8 cellular contexts compared by ENCODE assay signal in the genomic region with DNA sequence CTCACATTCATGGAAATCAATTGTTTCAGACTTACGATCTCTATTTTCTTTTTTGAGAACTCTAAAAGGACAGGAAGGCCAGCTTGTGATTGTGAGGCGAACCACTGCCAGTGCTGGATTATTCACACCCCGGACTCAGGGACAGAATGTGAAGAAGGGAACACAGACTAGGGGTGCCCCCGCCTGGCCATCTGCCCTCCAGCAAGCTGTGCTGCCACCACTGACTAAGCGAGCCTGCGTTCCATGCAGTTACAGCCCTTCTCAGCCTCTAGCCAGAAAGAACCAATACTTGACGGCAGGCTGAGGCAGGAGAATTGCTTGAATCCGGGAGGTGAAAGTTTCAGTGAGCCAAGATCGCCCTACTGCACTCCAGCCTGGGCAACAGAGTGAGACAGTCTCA. TPM values are rescaled to one million over a fixed set of nuclear protein-coding genes. Genes with fewer than 3 reads are reported as not detected.
A peak's percentile ranks its signal among the peaks of the same experiment; 100 is the strongest.
DNase-seq lines count a peak whose midpoint lies in the region; ATAC-seq and TF ChIP-seq lines count a peak whose summit lies in the region.

No MANE protein-coding gene starts in this region.

- 0 out of 2 replicates have a peak, but pooled peaks cover 2% of the 10 kb centered on the region for H4K20me1 ChIP-seq in DOHH2 (ENCODE audit: control insufficient read depth, insufficient read depth, low read depth, low read length)

- ATAC-seq in activated T-helper 17 cell treated with anti-CD3 and anti-CD28 coated beads, Interleukin-2, amount 50 U/mL, for 72 hours (replicated peaks), result no peak
- ATAC-seq in left lobe of liver, result peak; percentile 26
- no peak for ATAC-seq in GM18909 (IDR thresholded peaks at IDR 0.05; ENCODE audit: poor library complexity, unreplicated experiment)
- ATAC-seq in GM18873 (IDR thresholded peaks at IDR 0.05; ENCODE audit: low FRiP score, unreplicated experiment), result no peak

- TF ChIP-seq CTCF in DOHH2 (IDR thresholded peaks at IDR 0.05; ENCODE audit: low read depth, low read length, poor library complexity, severe bottlenecking), result peak; percentile 55

- H3K9me3 ChIP-seq in DOHH2 (ENCODE audit: control insufficient read depth, insufficient read depth, low read length), result no peaks in the 10 kb centered on the region

- no peaks in the 10 kb centered on the region for H3K27me3 Mint-ChIP-seq in activated T-helper 17 cell treated with anti-CD3 and anti-CD28 coated beads, Interleukin-2, amount 50 U/mL, for 72 hours

- H3K79me2 ChIP-seq in DOHH2 (ENCODE audit: control insufficient read depth, low read length), result peaks cover 22% of the 10 kb centered on the region

- no peaks in the 10 kb centered on the region for H3K9me3 Mint-ChIP-seq in activated T-helper 17 cell treated with anti-CD3 and anti-CD28 coated beads, Interleukin-2, amount 50 U/mL, for 72 hours

- H3K9me2 ChIP-seq in DOHH2 (replicated peaks; ENCODE audit: control insufficient read depth, low read length), result no peaks in the 10 kb centered on the region

- peaks cover 17% of the 10 kb centered on the region for H3K36me3 Mint-ChIP-seq in activated T-helper 17 cell treated with anti-CD3 and anti-CD28 coated beads, Interleukin-2, amount 50 U/mL, for 72 hours (ENCODE audit: low read depth)

- POLR2A ChIA-PET in HEK293T (lab: Yijun Ruan, JAX), result interaction anchor here (1.5 kb wide), 2 partner anchors 10 to 41 kb away, joined by 3 to 4 read pairs; a partner anchor contains a TSS

- H3K4me1 Mint-ChIP-seq in activated T-helper 17 cell treated with anti-CD3 and anti-CD28 coated beads, Interleukin-2, amount 50 U/mL, for 72 hours, result peaks cover 8% of the 10 kb centered on the region

- no peak overlapping the region for H3K27ac ChIP-seq in DOHH2 (ENCODE audit: low read depth, low read length)

- H3K4me3 ChIP-seq in DOHH2 (ENCODE audit: low read length), result no peak overlapping the region

- H3K27ac Mint-ChIP-seq in activated T-helper 17 cell treated with anti-CD3 and anti-CD28 coated beads, Interleukin-2, amount 50 U/mL, for 72 hours, result peak overlapping the region; percentile 67

- H3K4me1 ChIP-seq in DOHH2 (ENCODE audit: control insufficient read depth, low read length), result peaks cover 21% of the 10 kb centered on the region

- H3K4me2 ChIP-seq in DOHH2 (ENCODE audit: low read length), result no peak overlapping the region

- CTCF ChIA-PET in HEK293T (lab: Yijun Ruan, JAX), result interaction anchor here (0.7 kb wide), 1 partner anchor 50 kb away, joined by 3 read pairs; no protein-coding TSS in a partner anchor

- H3F3A ChIP-seq in DOHH2 (ENCODE audit: control insufficient read depth, insufficient read depth), result peaks cover 10% of the 10 kb centered on the region; the same call in 1 of the 2 replicates

- peak overlapping the region; percentile 47 for H3K4me3 Mint-ChIP-seq in activated T-helper 17 cell treated with anti-CD3 and anti-CD28 coated beads, Interleukin-2, amount 50 U/mL, for 72 hours

- H3K36me3 ChIP-seq in DOHH2 (ENCODE audit: control insufficient read depth, low read length), result no peaks in the 10 kb centered on the region

- peak in 72 of 76 experiments; percentile 59 to 91 (median 79) for DNase-seq in HUDEP-2 (lab: John Stamatoyannopoulos, UW; ENCODE audit: unreplicated experiment in 76 of 76)
- DNase-seq in left lobe of liver (ENCODE audit: low spot score), result no peak
- no peak for DNase-seq in NCI-H510A treated with DMSO at 0.1 percent for 48 hours (lab: John Stamatoyannopoulos, UW)
- no peak for DNase-seq in HEK293T (ENCODE audit: extremely low spot score)

- H3K27me3 ChIP-seq in DOHH2 (ENCODE audit: control insufficient read depth, low read length), result no peaks in the 10 kb centered on the region

TF ChIP-seq in HEK293T, 16 proteins besides CTCF, POLR2A, EP300 and RAD21:
- no peak for TF ChIP-seq ELF4 (IDR thresholded peaks at IDR 0.05)

RNA-seq across cellular contexts. Expression of a gene that starts 2.8 kb away (rescaled TPM):
- total RNA-seq in activated T-helper 17 cell treated with anti-CD3 and anti-CD28 coated beads, Interleukin-2, amount 50 U/mL, for 72 hours, result 10 to 100 TPM; 40.9 to 42.0 TPM
- total RNA-seq in left lobe of liver, result 176 TPM

RNA-seq across cellular contexts. Expression of a gene that starts 3.2 kb away (rescaled TPM):
- 10 to 100 TPM; 19.2 to 19.3 TPM for total RNA-seq in activated T-helper 17 cell treated with anti-CD3 and anti-CD28 coated beads, Interleukin-2, amount 50 U/mL, for 72 hours
- total RNA-seq in left lobe of liver, result 53.4 TPM

RNA-seq across cellular contexts. Expression of a gene that starts 30.3 kb away (rescaled TPM):
- total RNA-seq in activated T-helper 17 cell treated with anti-CD3 and anti-CD28 coated beads, Interleukin-2, amount 50 U/mL, for 72 hours, result under 1 TPM; 0.13 to 0.15 TPM
- total RNA-seq in left lobe of liver, result 93.9 TPM

RNA-seq across cellular contexts. Expression of a gene that starts 41.1 kb away (rescaled TPM):
- total RNA-seq in activated T-helper 17 cell treated with anti-CD3 and anti-CD28 coated beads, Interleukin-2, amount 50 U/mL, for 72 hours, result 10 to 100 TPM; 32.6 to 58.8 TPM
- total RNA-seq in left lobe of liver, result 37.9 TPM

RNA-seq across cellular contexts. Expression of a gene that starts 41.5 kb away (rescaled TPM):
- 10 to 100 TPM; 20.3 to 21.1 TPM for total RNA-seq in activated T-helper 17 cell treated with anti-CD3 and anti-CD28 coated beads, Interleukin-2, amount 50 U/mL, for 72 hours
- 49.1 TPM for total RNA-seq in left lobe of liver

Comparison
In these comparisons a context has a peak if more than half of its experiments do, and no peak if none do; other contexts are left out.
1. DNase-seq: peak in HUDEP-2 (72 of 76); none in left lobe of liver (single experiment), NCI-H510A treated with DMSO at 0.1 percent for 48 hours (single experiment) and HEK293T (single experiment).
2. RNA of a gene that starts 30.3 kb away (total RNA-seq): 93.9 TPM in left lobe of liver (single experiment); 0.13 to 0.15 TPM in activated T-helper 17 cell treated with anti-CD3 and anti-CD28 coated beads, Interleukin-2, amount 50 U/mL, for 72 hours; every median in the first group is over 10 times any median in the second.